9 cellular contexts compared by ENCODE assay signal in genomic region chr1:67427947-67428346, GRCh38. TPM values are rescaled to one million over a fixed set of nuclear protein-coding genes. Genes with fewer than 3 reads are reported as not detected.
DNase-seq lines count a peak whose midpoint lies in the region; ATAC-seq and FAIRE-seq lines count a peak whose summit lies in the region.
"Had no signal": no experiment of that assay in that cellular context is flagged by ENCODE, and none has a peak within 500 bp of the region (broad histone marks: within the 10 kb centered on the region; RNA-seq: fewer than 3 reads in every experiment).

No MANE protein-coding gene starts in this region.

- intact Hi-C loops in activated T-helper 2 cell treated with anti-CD3 and anti-CD28 coated beads, Interferon-gamma antibody, Interleukin-2, Interleukin-4, amounts not matched to agents 10 μg/mL and 5 μg/mL and 100 μg/mL, durations not matched to agents 14 hours and 24 hours and 36 hours (cut with micrococcal nuclease) = loop anchor here (2.0 to 10.0 kb wide), 3 partner anchors 17 to 193 kb away; no protein-coding TSS in a partner anchor

- no peak for FAIRE-seq in urothelium cell line (lab: Jason Lieb, UNC)

- H3K36me3 Mint-ChIP-seq in T-helper 2 cell treated with Interferon-gamma antibody and Interleukin-4, amounts not matched to agents 5 μg/mL and 100 μg/mL, for 36 hours (ENCODE audit: low read depth) = peaks cover 63% of the 10 kb centered on the region
- peaks cover 74% of the 10 kb centered on the region for H3K36me3 Mint-ChIP-seq in activated T-helper 2 cell treated with anti-CD3 and anti-CD28 coated beads, Interferon-gamma antibody, Interleukin-2, Interleukin-4, amounts not matched to agents 10 μg/mL and 5 μg/mL and 100 μg/mL, durations not matched to agents 14 hours and 24 hours and 36 hours (ENCODE audit: low read depth)

- H3K9ac ChIP-seq in iPS-20b (ENCODE audit: low read depth, low read length) = peak overlapping the region; percentile 98
- peak overlapping the region in 1 of 2 donors; percentile 92 for H3K9ac ChIP-seq in stomach smooth muscle (ENCODE audit: low read length in 2 of 2)

- DNase-seq in T-helper 2 cell treated with Interferon-gamma antibody and Interleukin-4, amounts not matched to agents 5 μg/mL and 100 μg/mL, for 36 hours (ENCODE audit: low spot score) = no peak
- DNase-seq in T-helper 2 cell = no peak
- no peak for DNase-seq in activated T-helper 2 cell treated with anti-CD3 and anti-CD28 coated beads, Interferon-gamma antibody, Interleukin-2, Interleukin-4, amounts not matched to agents 10 μg/mL and 5 μg/mL and 100 μg/mL, durations not matched to agents 14 hours and 24 hours and 36 hours (ENCODE audit: low spot score)
- no peak for DNase-seq in urothelium cell line (ENCODE audit: low spot score)
- no peak for DNase-seq in NCI-H748 treated with DMSO at 0.1 percent for 48 hours (lab: John Stamatoyannopoulos, UW)
- DNase-seq: activated CD4-positive, CD25-positive, alpha-beta regulatory T cell had no signal

- peaks cover 20% of the 10 kb centered on the region for H3K4me1 ChIP-seq in iPS-20b (ENCODE audit: insufficient read depth, low read length)
- H3K4me1 ChIP-seq in stomach smooth muscle (ENCODE audit: control insufficient read depth, insufficient read depth, low read length) = peaks cover 6% of the 10 kb centered on the region

- H3K27me3 Mint-ChIP-seq in T-helper 2 cell treated with Interferon-gamma antibody and Interleukin-4, amounts not matched to agents 5 μg/mL and 100 μg/mL, for 36 hours (ENCODE audit: low read depth) = no peaks in the 10 kb centered on the region
- no peaks in the 10 kb centered on the region for H3K27me3 Mint-ChIP-seq in activated T-helper 2 cell treated with anti-CD3 and anti-CD28 coated beads, Interferon-gamma antibody, Interleukin-2, Interleukin-4, amounts not matched to agents 10 μg/mL and 5 μg/mL and 100 μg/mL, durations not matched to agents 14 hours and 24 hours and 36 hours (ENCODE audit: low read depth)

- H3K9me3 ChIP-seq in iPS-20b (ENCODE audit: insufficient read depth, low read depth, low read length) (no peaks in the 10 kb centered on the region), stomach smooth muscle (ENCODE audit: control insufficient read depth in 2 of 2, low read length in 2 of 2) (no peaks in the 10 kb centered on the region)

- peak overlapping the region; percentile 92 for H3K4me3 Mint-ChIP-seq in T-helper 2 cell treated with Interferon-gamma antibody and Interleukin-4, amounts not matched to agents 5 μg/mL and 100 μg/mL, for 36 hours
- peak overlapping the region; percentile 87 for H3K4me3 Mint-ChIP-seq in activated T-helper 2 cell treated with anti-CD3 and anti-CD28 coated beads, Interferon-gamma antibody, Interleukin-2, Interleukin-4, amounts not matched to agents 10 μg/mL and 5 μg/mL and 100 μg/mL, durations not matched to agents 14 hours and 24 hours and 36 hours (ENCODE audit: low read depth)

- H3K4me1 Mint-ChIP-seq in T-helper 2 cell treated with Interferon-gamma antibody and Interleukin-4, amounts not matched to agents 5 μg/mL and 100 μg/mL, for 36 hours (ENCODE audit: low read depth) = peaks cover 51% of the 10 kb centered on the region
- peaks cover 49% of the 10 kb centered on the region for H3K4me1 Mint-ChIP-seq in activated T-helper 2 cell treated with anti-CD3 and anti-CD28 coated beads, Interferon-gamma antibody, Interleukin-2, Interleukin-4, amounts not matched to agents 10 μg/mL and 5 μg/mL and 100 μg/mL, durations not matched to agents 14 hours and 24 hours and 36 hours (ENCODE audit: low read depth)

- no peaks in the 10 kb centered on the region for H3K9me3 Mint-ChIP-seq in T-helper 2 cell treated with Interferon-gamma antibody and Interleukin-4, amounts not matched to agents 5 μg/mL and 100 μg/mL, for 36 hours
- H3K9me3 Mint-ChIP-seq in activated T-helper 2 cell treated with anti-CD3 and anti-CD28 coated beads, Interferon-gamma antibody, Interleukin-2, Interleukin-4, amounts not matched to agents 10 μg/mL and 5 μg/mL and 100 μg/mL, durations not matched to agents 14 hours and 24 hours and 36 hours = no peaks in the 10 kb centered on the region

- peak overlapping the region; percentile 98 for H3K4me3 ChIP-seq in iPS-20b (ENCODE audit: low read length)
- H3K4me3 ChIP-seq in stomach smooth muscle (ENCODE audit: low read length in 2 of 2) = peak overlapping the region; percentile 93 to 98

- H3K36me3 ChIP-seq in iPS-20b (ENCODE audit: insufficient read depth, low read depth, low read length) = peaks cover 64% of the 10 kb centered on the region
- H3K36me3 ChIP-seq in stomach smooth muscle (ENCODE audit: control insufficient read depth in 2 of 2, insufficient read depth in 2 of 2, low read length in 2 of 2) = peaks cover 10 to 18% of the 10 kb centered on the region in 2 donors

- H3K27ac ChIP-seq in iPS-20b (ENCODE audit: low read length) (no peak overlapping the region), stomach smooth muscle (ENCODE audit: low read length) (no peak overlapping the region)

- peak overlapping the region; percentile 39 for H3K27ac Mint-ChIP-seq in T-helper 2 cell treated with Interferon-gamma antibody and Interleukin-4, amounts not matched to agents 5 μg/mL and 100 μg/mL, for 36 hours
- H3K27ac Mint-ChIP-seq in activated T-helper 2 cell treated with anti-CD3 and anti-CD28 coated beads, Interferon-gamma antibody, Interleukin-2, Interleukin-4, amounts not matched to agents 10 μg/mL and 5 μg/mL and 100 μg/mL, durations not matched to agents 14 hours and 24 hours and 36 hours = peak overlapping the region; percentile 95

- no peaks in the 10 kb centered on the region for H3K27me3 ChIP-seq in iPS-20b (ENCODE audit: insufficient read depth, low read length)
- no peaks in the 10 kb centered on the region for H3K27me3 ChIP-seq in stomach smooth muscle (ENCODE audit: control insufficient read depth in 1 of 2, insufficient read depth in 2 of 2, low read length in 2 of 2)

- ATAC-seq in HG03280 (IDR thresholded peaks at IDR 0.05; ENCODE audit: unreplicated experiment) = no peak

RNA-seq across cellular contexts. Expression of gene SERBP1, which starts 2.3 kb away (rescaled TPM):
- total RNA-seq in activated T-helper 2 cell treated with anti-CD3 and anti-CD28 coated beads, Interferon-gamma antibody, Interleukin-2, Interleukin-4, amounts not matched to agents 10 μg/mL and 5 μg/mL and 100 μg/mL, durations not matched to agents 14 hours and 24 hours and 36 hours = 484 and 491 TPM in 2 replicates
